Comparison of ENCODE assay signal across 8 cellular contexts in genomic region chr1:36703526-36704208, GRCh38.
DNase-seq lines count a peak whose midpoint lies in the region; ATAC-seq and TF ChIP-seq lines count a peak whose summit lies in the region.

No MANE protein-coding gene starts in this region.

- TF ChIP-seq CTCF in DND-41 (IDR thresholded peaks at IDR 0.05; ENCODE audit: borderline replicate concordance, extremely low read depth, low read length, poor library complexity, severe bottlenecking) (peak; percentile 99), esophagus muscularis mucosa (IDR thresholded peaks at IDR 0.05) (peak; percentile 75 to 82 (median 79))

- H3K9ac ChIP-seq in DND-41 (ENCODE audit: low read depth, low read length), result no peak overlapping the region

- H3K4me3 ChIP-seq in DND-41 (ENCODE audit: low read depth in 1 of 2, low read length in 2 of 2), result no peak overlapping the region
- no peak overlapping the region for H3K4me3 ChIP-seq in esophagus muscularis mucosa

- peaks cover 2% of the 10 kb centered on the region; the same call in 1 of the 2 replicates for H4K20me1 ChIP-seq in DND-41 (ENCODE audit: insufficient read depth, low read length)

- ATAC-seq in DND-41 (ENCODE audit: insufficient read depth, low read depth), result peak; percentile 99
- ATAC-seq in naive B cell (ENCODE audit: low read depth in 2 of 2), result peak; percentile 61
- ATAC-seq in HG02623 (IDR thresholded peaks at IDR 0.05; ENCODE audit: unreplicated experiment), result no peak

- peak; percentile 79 for DNase-seq in DND-41
- peak; percentile 74 for DNase-seq in NOMO-1 treated with DMSO at 0.1 percent for 48 hours (lab: John Stamatoyannopoulos, UW; ENCODE audit: unreplicated experiment)
- peak; percentile 48 for DNase-seq in activated T-cell treated with anti-CD3 and anti-CD28 coated beads for 24 hours (ENCODE audit: low read depth)
- DNase-seq in esophagus muscularis mucosa (ENCODE audit: extremely low spot score), result no peak
- DNase-seq in naive B cell, result peak; percentile 44
- DNase-seq in stimulated activated naive CD4-positive, alpha-beta T cell treated with Interleukin-2 at 50 U/mL for 16 hours (lab: John Stamatoyannopoulos, UW), result peak; percentile 26

- no peak overlapping the region for H3K4me2 ChIP-seq in DND-41 (ENCODE audit: insufficient read depth, low read length)

- peaks cover 0 to 3% (median 0%) of the 10 kb centered on the region in 7 donors for H3K9me3 Mint-ChIP-seq in naive B cell

- peaks cover 0 to 8% (median 6%) of the 10 kb centered on the region in 3 donors for H3K4me1 Mint-ChIP-seq in naive B cell

- H3K36me3 Mint-ChIP-seq in naive B cell, result no peaks in the 10 kb centered on the region

- peak; percentile 88 for TF ChIP-seq RAD21 in Ishikawa (IDR thresholded peaks at IDR 0.05; ENCODE audit: low read depth)

- H3K36me3 ChIP-seq in DND-41 (ENCODE audit: insufficient read depth, low read length) (no peaks in the 10 kb centered on the region), esophagus muscularis mucosa (no peaks in the 10 kb centered on the region)

- no peaks in the 10 kb centered on the region for H3K79me2 ChIP-seq in DND-41 (ENCODE audit: insufficient read depth, low read length)

- no peak for TF ChIP-seq EP300 in Ishikawa (IDR thresholded peaks at IDR 0.05; ENCODE audit: borderline replicate concordance)
- TF ChIP-seq EP300 in esophagus muscularis mucosa (IDR thresholded peaks at IDR 0.05), result no peak

- 0 out of 2 replicates have a peak overlapping the region, but pooled peaks have one; percentile 38 for H2AFZ ChIP-seq in DND-41 (ENCODE audit: low read depth, low read length)

- H3K4me3 Mint-ChIP-seq in naive B cell, result peak overlapping the region in 1 of 8 donors; percentile 27

- intact Hi-C loops in esophagus muscularis mucosa (cut with DNase I), result loop anchor here (5.0 kb wide), 1 partner anchor 729 kb away; no protein-coding TSS in a partner anchor

- WGBS in esophagus muscularis mucosa, result 27% methylated on average over 11 of the region's 19 CpGs

- H3K27ac ChIP-seq in DND-41 (ENCODE audit: low read length), result no peak overlapping the region
- no peak overlapping the region for H3K27ac ChIP-seq in esophagus muscularis mucosa (replicated peaks in 1 of 4)

- H3K27me3 ChIP-seq in DND-41 (ENCODE audit: insufficient read depth, low read length, poor library complexity) (peaks cover 36% of the 10 kb centered on the region), esophagus muscularis mucosa (peaks cover 0 to 67% (median 4%) of the 10 kb centered on the region in 4 donors)

- H3K27me3 Mint-ChIP-seq in naive B cell, result peaks cover 28 to 72% (median 35%) of the 10 kb centered on the region in 3 donors

- peaks cover 2% of the 10 kb centered on the region; the same call in 1 of the 2 replicates for H3K4me1 ChIP-seq in DND-41 (ENCODE audit: insufficient read depth, low read length)
- peaks cover 0 to 7% (median 0%) of the 10 kb centered on the region in 4 donors for H3K4me1 ChIP-seq in esophagus muscularis mucosa

- H3K27ac Mint-ChIP-seq in naive B cell, result peak overlapping the region in 2 of 6 donors; percentile 68 to 84

- TF ChIP-seq POLR2A in esophagus muscularis mucosa (IDR thresholded peaks at IDR 0.05; ENCODE audit: low read depth), result no peak

- H3K9me3 ChIP-seq in DND-41 (ENCODE audit: insufficient read depth, low read length, severe bottlenecking) (no peaks in the 10 kb centered on the region), esophagus muscularis mucosa (no peaks in the 10 kb centered on the region)

TF ChIP-seq in Ishikawa, 13 proteins besides CTCF, POLR2A, EP300 and RAD21:
- TF ChIP-seq CREB1 (IDR thresholded peaks at IDR 0.05; ENCODE audit: low read depth) (no peak), USF1 (IDR thresholded peaks at IDR 0.05) (peak; percentile 77)
